8 cellular contexts compared by ENCODE assay signal in genomic region chr7:12637819-12638592, GRCh38. TPM values are rescaled to one million over a fixed set of nuclear protein-coding genes. Genes with fewer than 3 reads are reported as not detected.
DNase-seq lines count a peak whose midpoint lies in the region; ATAC-seq, FAIRE-seq and TF ChIP-seq lines count a peak whose summit lies in the region.

No MANE protein-coding gene starts in this region.

- DNase-seq in DMS 273 (lab: John Stamatoyannopoulos, UW; ENCODE audit: unreplicated experiment) (peak; percentile 77), Kasumi-1 (lab: John Stamatoyannopoulos, UW) (peak; percentile 28 to 55), WTC11 (ENCODE audit: low spot score) (no peak), small intestine (peak; percentile 29), NCI-H2107 (lab: John Stamatoyannopoulos, UW) (no peak)
- DNase-seq in stimulated activated naive CD4-positive, alpha-beta T cell (lab: John Stamatoyannopoulos, UW): no peak
- no peak for DNase-seq in stimulated activated CD4-positive, alpha-beta T cell treated with anti-CD3 and anti-CD28 coated beads, Interleukin-4, amount 100 ng/mL, for 4 hours

- CTCF ChIA-PET in WTC11 (lab: Charles Lee): interaction anchor here (1.0 to 1.6 kb wide), 8 partner anchors 9 to 180 kb away, joined by 3 to 12 read pairs (median 4); partner anchors contain the start of gene ARL4A

- H3K4me1 Mint-ChIP-seq in WTC11: peaks cover 10% of the 10 kb centered on the region

- 26 to 43% (median 39%) methylated on average over 4 of the region's 4 CpGs for WGBS in small intestine, 3 donors

- ATAC-seq in GM21360 (IDR thresholded peaks at IDR 0.05; ENCODE audit: unreplicated experiment) (peak; percentile 51), WTC11 (no peak)

- H3K36me3 Mint-ChIP-seq in WTC11: no peaks in the 10 kb centered on the region

- POLR2A ChIA-PET in WTC11 (lab: Charles Lee): no interaction called here

- H3K4me3 Mint-ChIP-seq in WTC11: no peak overlapping the region

- H3K27me3 ChIP-seq in small intestine (ENCODE audit: control insufficient read depth in 2 of 2, insufficient read depth in 2 of 2, low read length in 2 of 2): peaks cover 0 to 1% of the 10 kb centered on the region in 2 donors

- no peaks in the 10 kb centered on the region for H3K9me3 ChIP-seq in small intestine (ENCODE audit: control insufficient read depth, low read depth)

- H3K27me3 Mint-ChIP-seq in WTC11 (ENCODE audit: low read depth): no peaks in the 10 kb centered on the region

- TF ChIP-seq CTCF in WTC11 (IDR thresholded peaks at IDR 0.05): no peak

- no peak overlapping the region for H3K4me3 ChIP-seq in small intestine (ENCODE audit: low read depth in 1 of 2, low read length in 2 of 2)

- no peaks in the 10 kb centered on the region for H3K4me1 ChIP-seq in small intestine (ENCODE audit: control insufficient read depth in 2 of 2, insufficient read depth in 1 of 2, low read depth in 1 of 2, low read length in 1 of 2)

- H3K27ac Mint-ChIP-seq in WTC11: peak overlapping the region; percentile 47; the same call in 1 of the 2 replicates

- no peak for FAIRE-seq in small intestine (lab: Jason Lieb, UNC)

- peak overlapping the region; percentile 20 to 52 for H3K27ac ChIP-seq in small intestine (ENCODE audit: low read depth in 1 of 2, low read length in 1 of 2)

- H3K9me3 Mint-ChIP-seq in WTC11: no peaks in the 10 kb centered on the region

- peaks cover 0 to 26% of the 10 kb centered on the region in 2 donors for H3K36me3 ChIP-seq in small intestine (ENCODE audit: control insufficient read depth in 2 of 2, insufficient read depth in 2 of 2, low read length in 2 of 2)

TF ChIP-seq in WTC11, 78 proteins besides CTCF, POLR2A, EP300 and RAD21:
- TF ChIP-seq ETV6 (CRISPR knock-in tag; IDR thresholded peaks at IDR 0.05) (no peak), NFATC4 (CRISPR knock-in tag; IDR thresholded peaks at IDR 0.05) (no peak), CREM (CRISPR knock-in tag; IDR thresholded peaks at IDR 0.05) (no peak), JAZF1 (CRISPR knock-in tag; IDR thresholded peaks at IDR 0.05) (no peak), RORB (CRISPR knock-in tag; IDR thresholded peaks at IDR 0.05) (no peak), NR1H2 (CRISPR knock-in tag; IDR thresholded peaks at IDR 0.05) (no peak), ATF6 (CRISPR knock-in tag; IDR thresholded peaks at IDR 0.05) (no peak), ZNF425 (CRISPR knock-in tag; conservative IDR thresholded peaks at IDR 0.05) (no peak), AR (CRISPR knock-in tag; IDR thresholded peaks at IDR 0.05) (no peak), SMAD3 (CRISPR knock-in tag; IDR thresholded peaks at IDR 0.05; ENCODE audit: borderline replicate concordance) (no peak), NFE2L1 (CRISPR knock-in tag; IDR thresholded peaks at IDR 0.05) (no peak)

RNA-seq across cellular contexts. Expression of gene ARL4A, which starts 49.4 kb away (rescaled TPM):
- total RNA-seq in WTC11 (2021): 20.9 to 25.4 TPM (median 21.9 TPM) in 3 replicates
- 100 to 1,000 TPM in 1 of 3 donors, 10 to 100 TPM in 2; 48.9 to 123 (median 89.4) TPM for polyA plus RNA-seq in small intestine

Comparison
In these comparisons a context has a peak if more than half of its experiments do, and no peak if none do; other contexts are left out.
1. DNase-seq: peak in DMS 273 (single experiment), Kasumi-1 (2 of 2) and small intestine (single experiment); none in WTC11 (single experiment), stimulated activated naive CD4-positive, alpha-beta T cell (0 of 6), stimulated activated CD4-positive, alpha-beta T cell treated with anti-CD3 and anti-CD28 coated beads, Interleukin-4, amount 100 ng/mL, for 4 hours (0 of 2) and NCI-H2107 (single experiment).